ENCODE assay signal across 20 cellular contexts in genomic region chr1:4367230-4367629, GRCh38.
"Had no signal": no experiment of that assay in that cellular context is flagged by ENCODE, and none has a peak within 500 bp of the region (broad histone marks: within the 10 kb centered on the region; RNA-seq: fewer than 3 reads in every experiment).

No MANE protein-coding gene starts in this region.

- H3K9ac ChIP-seq: parathyroid adenoma had no signal

- ATAC-seq: left colon; left ventricle myocardium superior; mucosa of descending colon; stimulated activated naive CD8-positive, alpha-beta T cell treated with anti-CD3 and anti-CD28 coated beads, Interleukin-15, Interleukin-2, amounts not matched to agents 100 U/mL and 50 U/mL, for 24 hours had no signal

- H3K27ac ChIP-seq: parathyroid adenoma, prostate gland, right atrium auricular region, sigmoid colon, testis, tibial artery had no signal

- H3K4me1 ChIP-seq: parathyroid adenoma, prostate gland, right atrium auricular region, sigmoid colon, testis, tibial artery had no signal

- H3K4me3 ChIP-seq: lung, mucosa of descending colon, prostate gland, right atrium auricular region, sigmoid colon, testis, tibial artery had no signal

- H2AFZ ChIP-seq: parathyroid adenoma had no signal

- FAIRE-seq: frontal cortex, urothelium cell line had no signal

- DNase-seq: cortex of kidney; hypothalamus; immature natural killer cell; islet precursor cell; kidney glomerular epithelial cell; left colon; left ventricle myocardium superior; mucosa of descending colon; naive B cell; sigmoid colon; stimulated activated naive CD8-positive, alpha-beta T cell treated with anti-CD3 and anti-CD28 coated beads, Interleukin-15, Interleukin-2, amounts not matched to agents 100 U/mL and 50 U/mL, for 24 hours; substantia nigra; testis; tibial artery had no signal

- H3K36me3 ChIP-seq: prostate gland, right atrium auricular region, sigmoid colon, tibial artery had no signal

- H3K79me2 ChIP-seq: parathyroid adenoma had no signal

- H3K9me3 ChIP-seq: mucosa of descending colon, prostate gland, testis, tibial artery had no signal

- H3K27me3 ChIP-seq: right atrium auricular region, testis, tibial artery had no signal
